In genomic region chr11:17720796-17721171, GRCh38 we compare ENCODE assay signal across 17 cellular contexts. TPM values are rescaled to one million over a fixed set of nuclear protein-coding genes. Genes with fewer than 3 reads are reported as not detected.
DNase-seq lines count a peak whose midpoint lies in the region; ATAC-seq and TF ChIP-seq lines count a peak whose summit lies in the region.
"Had no signal": no experiment of that assay in that cellular context is flagged by ENCODE, and none has a peak within 500 bp of the region (broad histone marks: within the 10 kb centered on the region; RNA-seq: fewer than 3 reads in every experiment).

No MANE protein-coding gene starts in this region.

- TF ChIP-seq EP300 in suprapubic skin (IDR thresholded peaks at IDR 0.05): no peak

- peaks cover 54% of the 10 kb centered on the region for H3K36me3 ChIP-seq in SJCRH30
- no peaks in the 10 kb centered on the region for H3K36me3 ChIP-seq in suprapubic skin
- H3K36me3 ChIP-seq: BE2C, upper lobe of left lung had no signal

- 2% methylated on average over 19 of the region's 24 CpGs for WGBS in suprapubic skin

- ATAC-seq in Right ventricle myocardium inferior (no peak), left ventricle myocardium superior (no peak), HG02973 (IDR thresholded peaks at IDR 0.05; ENCODE audit: unreplicated experiment) (no peak)
- ATAC-seq: K562 had no signal

- H3K9me3 ChIP-seq in SJCRH30 (replicated peaks) (no peaks in the 10 kb centered on the region), suprapubic skin (no peaks in the 10 kb centered on the region)
- H3K9me3 ChIP-seq: BE2C, upper lobe of left lung had no signal

- peak overlapping the region; percentile 92 for H3K27ac ChIP-seq in SJCRH30
- no peak overlapping the region for H3K27ac ChIP-seq in suprapubic skin
- H3K27ac ChIP-seq: upper lobe of left lung had no signal

- H3K4me1 ChIP-seq in SJCRH30 (peaks cover 50% of the 10 kb centered on the region), suprapubic skin (peaks cover 33% of the 10 kb centered on the region)
- H3K4me1 ChIP-seq: BE2C had no signal

- intact Hi-C loops in Right ventricle myocardium inferior (cut with DNase I): no loop called here
- intact Hi-C loops in left ventricle myocardium superior (cut with micrococcal nuclease): no loop called here

- H3K4me3 ChIP-seq in SJCRH30 (peak overlapping the region; percentile 89), suprapubic skin (peak overlapping the region; percentile 5), foreskin fibroblast (ENCODE audit: low read depth in 1 of 2, low read length in 2 of 2) (no peak overlapping the region)
- H3K4me3 ChIP-seq: K562, upper lobe of left lung had no signal

- no peak for TF ChIP-seq POLR2A in suprapubic skin (IDR thresholded peaks at IDR 0.05)

- no peak for TF ChIP-seq CTCF in suprapubic skin (IDR thresholded peaks at IDR 0.05)
- TF ChIP-seq CTCF in foreskin fibroblast (IDR thresholded peaks at IDR 0.05; ENCODE audit: low read depth, low read length): no peak

- no peaks in the 10 kb centered on the region for H3K27me3 ChIP-seq in SJCRH30
- H3K27me3 ChIP-seq in suprapubic skin: peaks cover 98% of the 10 kb centered on the region

- DNase-seq in Right ventricle myocardium inferior (ENCODE audit: missing footprints) (peak; percentile 23), left ventricle myocardium superior (no peak), SJCRH30 (peak in 1 of 2 experiments; percentile 66), iPS-NIHi7 (ENCODE audit: extremely low spot score) (peak; percentile 36), suprapubic skin (ENCODE audit: low spot score in 2 of 2) (no peak), HK-2 (ENCODE audit: unreplicated experiment) (no peak), foreskin fibroblast (no peak)
- DNase-seq: activated B cell treated with CpG ODN at 0.5 μM for 24 hours; activated naive CD4-positive, alpha-beta T cell treated with anti-CD3 and anti-CD28 coated beads, Interleukin-2, amount 50 U/mL, for 16 hours; BE2C; caudate nucleus; kidney glomerular epithelial cell; NCI-H187 treated with DMSO at 0.1 percent for 48 hours had no signal

RNA-seq across cellular contexts. Expression of gene MYOD1, which starts 1.4 kb away (rescaled TPM):
- total RNA-seq in Right ventricle myocardium inferior (0.27 TPM), left ventricle myocardium superior (not detected), suprapubic skin (not detected)
- total RNA-seq in SJCRH30 (2014; rRNA removed; shearing (Covaris generic)): 675 and 679 TPM in 2 replicates
- total RNA-seq: activated B cell treated with CpG ODN at 0.5 μM for 24 hours, K562, pulmonary artery endothelial cell, upper lobe of left lung had no signal

RNA-seq across cellular contexts. Expression of gene KCNC1, which starts 13.8 kb away (rescaled TPM):
- total RNA-seq in Right ventricle myocardium inferior (not detected), left ventricle myocardium superior (not detected), suprapubic skin (not detected)
- total RNA-seq in SJCRH30 (2014; rRNA removed; shearing (Covaris generic)): 5.2 and 6.7 TPM in 2 replicates
- total RNA-seq: activated B cell treated with CpG ODN at 0.5 μM for 24 hours, K562, pulmonary artery endothelial cell, upper lobe of left lung had no signal

Comparison
In these comparisons a context has a peak if more than half of its experiments do, and no peak if none do; other contexts are left out.
1. DNase-seq: peak in Right ventricle myocardium inferior (single experiment) and iPS-NIHi7 (single experiment); none in left ventricle myocardium superior (single experiment), suprapubic skin (0 of 2), HK-2 (single experiment) and foreskin fibroblast (0 of 2).
2. H3K4me3 ChIP-seq: peak in SJCRH30 (single experiment) and suprapubic skin (single experiment); none in foreskin fibroblast (0 of 2).
3. RNA of gene MYOD1, which starts 1.4 kb away (total RNA-seq): 675 to 679 TPM in SJCRH30; 0.27 TPM in Right ventricle myocardium inferior (single experiment), not detected in left ventricle myocardium superior (single experiment) and not detected in suprapubic skin; every median in the first group is over 100 times any median in the second.